30 cellular contexts compared by ENCODE assay signal in the genomic region with DNA sequence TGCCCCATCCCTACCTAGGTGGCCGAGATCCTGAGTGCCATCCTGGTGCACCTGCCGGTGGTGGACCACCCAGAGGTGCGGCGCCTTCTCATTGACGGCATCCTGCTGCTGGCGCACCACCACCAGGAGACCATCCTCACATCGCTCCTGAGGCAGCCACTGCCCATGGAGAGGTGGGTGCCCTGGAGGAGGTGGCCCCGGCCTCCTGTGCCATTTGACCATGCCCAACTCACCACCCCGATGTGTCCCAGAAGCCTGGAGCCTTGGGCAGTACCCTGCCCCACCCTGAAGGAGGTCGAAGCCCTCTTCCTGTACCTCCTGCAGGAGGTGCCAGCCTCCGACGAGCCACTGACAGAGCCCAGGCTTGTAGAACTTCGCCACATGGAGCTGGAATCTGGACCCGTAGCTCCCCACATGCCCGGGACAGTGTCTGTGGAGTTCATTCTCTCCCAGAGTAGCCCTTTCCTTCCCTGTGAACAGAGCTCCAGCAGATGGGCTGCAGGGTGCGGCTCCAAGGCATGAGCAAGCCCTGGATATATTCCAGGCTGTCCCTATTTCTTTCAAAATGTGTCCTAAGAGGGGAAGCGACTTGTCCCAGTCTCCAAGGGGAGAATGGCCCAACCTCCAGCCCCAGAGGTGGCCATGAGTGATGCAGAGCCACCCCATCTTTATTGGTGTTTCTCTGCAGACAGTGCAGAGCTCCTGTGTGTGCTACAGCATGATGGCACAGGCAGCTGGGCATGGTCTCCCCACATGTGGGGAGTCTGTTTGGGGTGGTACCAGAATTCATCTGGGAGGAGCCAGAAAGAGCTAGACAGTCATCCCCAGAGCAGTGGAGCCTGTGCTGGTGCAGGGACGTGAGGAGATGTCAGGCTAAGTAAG. TPM values are rescaled to one million over a fixed set of nuclear protein-coding genes. Genes with fewer than 3 reads are reported as not detected.
DNase-seq lines count a peak whose midpoint lies in the region; ATAC-seq and TF ChIP-seq lines count a peak whose summit lies in the region.
"Had no signal": no experiment of that assay in that cellular context is flagged by ENCODE, and none has a peak within 500 bp of the region (broad histone marks: within the 10 kb centered on the region; RNA-seq: fewer than 3 reads in every experiment).

No MANE protein-coding gene starts in this region.

- no peak overlapping the region for H3K27ac Mint-ChIP-seq in activated naive CD4-positive, alpha-beta T cell treated with anti-CD3 and anti-CD28 coated beads, Interleukin-2, amount 10 ng/mL, durations not matched to agents 7 days and 5 days
- H3K27ac Mint-ChIP-seq: activated CD4-positive, alpha-beta T cell treated with anti-CD3 and anti-CD28 coated beads, Interleukin-2, amount 10 ng/mL, durations not matched to agents 24 days and 14 days; brain; immature natural killer cell; nephron had no signal

- H3K27ac ChIP-seq in coronary artery = no peak overlapping the region
- no peak overlapping the region for H3K27ac ChIP-seq in upper lobe of left lung
- H3K27ac ChIP-seq: BLaER1, esophagus squamous epithelium, gastrocnemius medialis, parathyroid adenoma, right lobe of liver had no signal

- H3K9me3 Mint-ChIP-seq in activated naive CD4-positive, alpha-beta T cell treated with anti-CD3 and anti-CD28 coated beads, Interleukin-2, amount 10 ng/mL, durations not matched to agents 7 days and 5 days = no peaks in the 10 kb centered on the region
- H3K9me3 Mint-ChIP-seq: activated CD4-positive, alpha-beta T cell treated with anti-CD3 and anti-CD28 coated beads, Interleukin-2, amount 10 ng/mL, durations not matched to agents 24 days and 14 days; immature natural killer cell; nephron had no signal

- H3K36me3 Mint-ChIP-seq in activated naive CD4-positive, alpha-beta T cell treated with anti-CD3 and anti-CD28 coated beads, Interleukin-2, amount 10 ng/mL, durations not matched to agents 7 days and 5 days = no peaks in the 10 kb centered on the region
- H3K36me3 Mint-ChIP-seq: brain, immature natural killer cell had no signal

- no peaks in the 10 kb centered on the region for H3K4me1 Mint-ChIP-seq in activated naive CD4-positive, alpha-beta T cell treated with anti-CD3 and anti-CD28 coated beads, Interleukin-2, amount 10 ng/mL, durations not matched to agents 7 days and 5 days
- H3K4me1 Mint-ChIP-seq: activated CD4-positive, alpha-beta T cell treated with anti-CD3 and anti-CD28 coated beads, Interleukin-2, amount 10 ng/mL, durations not matched to agents 24 days and 14 days; brain; immature natural killer cell; nephron had no signal

- TF ChIP-seq EP300 in upper lobe of left lung (IDR thresholded peaks at IDR 0.05) = no peak

- no peaks in the 10 kb centered on the region for H3K27me3 ChIP-seq in upper lobe of left lung
- H3K27me3 ChIP-seq: BLaER1, esophagus squamous epithelium, gastrocnemius medialis, right lobe of liver had no signal

- no peak overlapping the region for H3K4me3 Mint-ChIP-seq in activated naive CD4-positive, alpha-beta T cell treated with anti-CD3 and anti-CD28 coated beads, Interleukin-2, amount 10 ng/mL, durations not matched to agents 7 days and 5 days
- H3K4me3 Mint-ChIP-seq: activated CD4-positive, alpha-beta T cell treated with anti-CD3 and anti-CD28 coated beads, Interleukin-2, amount 10 ng/mL, durations not matched to agents 24 days and 14 days; brain; immature natural killer cell; nephron had no signal

- no peak for TF ChIP-seq POLR2A in upper lobe of left lung (IDR thresholded peaks at IDR 0.05)

- no peaks in the 10 kb centered on the region for H3K9me3 ChIP-seq in upper lobe of left lung
- H3K9me3 ChIP-seq: BLaER1, Caco-2, esophagus squamous epithelium, gastrocnemius medialis, right lobe of liver had no signal

- TF ChIP-seq CTCF in coronary artery (IDR thresholded peaks at IDR 0.05) (no peak), upper lobe of left lung (IDR thresholded peaks at IDR 0.05) (no peak)

- no peaks in the 10 kb centered on the region for H3K36me3 ChIP-seq in upper lobe of left lung
- H3K36me3 ChIP-seq: BLaER1, esophagus squamous epithelium, gastrocnemius medialis, right lobe of liver had no signal

- H3K27me3 Mint-ChIP-seq in activated naive CD4-positive, alpha-beta T cell treated with anti-CD3 and anti-CD28 coated beads, Interleukin-2, amount 10 ng/mL, durations not matched to agents 7 days and 5 days = peaks cover 23% of the 10 kb centered on the region

- intact Hi-C loops in posterior vena cava (cut with DNase I) = loop anchor here in 1 of 2 donors (5.0 kb wide), 1 partner anchor 1687 kb away; no protein-coding TSS in a partner anchor

- ATAC-seq in upper lobe of left lung (ENCODE audit: low FRiP score in 2 of 2) (peak in 1 of 2 donors; percentile 23), HG03108 (IDR thresholded peaks at IDR 0.05; ENCODE audit: unreplicated experiment) (no peak), GM21529 (IDR thresholded peaks at IDR 0.05; ENCODE audit: unreplicated experiment) (no peak), HG03571 (IDR thresholded peaks at IDR 0.05; ENCODE audit: unreplicated experiment) (no peak)
- ATAC-seq: gastrocnemius medialis, GM12878, HepG2, left ventricle myocardium superior, right lobe of liver, SK-N-SH treated with all-trans-retinoic acid at 6 μM for 48 hours had no signal

- H3K4me1 ChIP-seq in upper lobe of left lung = no peaks in the 10 kb centered on the region
- H3K4me1 ChIP-seq: Caco-2, esophagus squamous epithelium, gastrocnemius medialis, parathyroid adenoma had no signal

- CTCF ChIA-PET in activated naive CD4-positive, alpha-beta T cell treated with anti-CD3 and anti-CD28 coated beads, Interleukin-2, amount 10 ng/mL, durations not matched to agents 7 days and 5 days (lab: Charles Lee) = no interaction called here

- H3K4me3 ChIP-seq in coronary artery (no peak overlapping the region), upper lobe of left lung (no peak overlapping the region)
- H3K4me3 ChIP-seq: BLaER1, esophagus squamous epithelium, gastrocnemius medialis, GM12878, right lobe of liver had no signal

- 83 to 89% methylated on average over 6 to 18 of the region's 18 CpGs for WGBS in upper lobe of left lung, 2 donors

- peak; percentile 17 for DNase-seq in activated naive CD4-positive, alpha-beta T cell treated with anti-CD3 and anti-CD28 coated beads, Interleukin-2, amount 10 ng/mL, durations not matched to agents 7 days and 5 days
- no peak for DNase-seq in activated naive CD4-positive, alpha-beta T cell (lab: John Stamatoyannopoulos, UW)
- peak; percentile 58 for DNase-seq in coronary artery (ENCODE audit: low spot score)
- peak; percentile 76 for DNase-seq in posterior vena cava (ENCODE audit: low spot score)
- peak; percentile 10 to 59 for DNase-seq in upper lobe of left lung
- DNase-seq: activated CD4-positive, alpha-beta T cell treated with anti-CD3 and anti-CD28 coated beads, Interleukin-2, amount 10 ng/mL, durations not matched to agents 24 days and 14 days; Caco-2; DND-41; esophagus squamous epithelium; gastrocnemius medialis; hippocampal formation; immature natural killer cell; Kasumi-1; left ventricle myocardium superior; midbrain; NCI-H1048; NCI-H1930; NCI-H82; T-helper 2 cell had no signal

RNA-seq across cellular contexts. Expression of a gene that starts 34.2 kb away (rescaled TPM):
- under 1 TPM in 1 of 2 donors, not detected in 1; 0.42 TPM for total RNA-seq in posterior vena cava
- total RNA-seq in upper lobe of left lung = 1 to 10 TPM in 4 of 6 donors, under 1 TPM in 1, not detected in 1; 0.98 to 3.2 (median 1.3) TPM

RNA-seq across cellular contexts. Expression of a gene that starts 42.0 kb away (rescaled TPM):
- total RNA-seq in posterior vena cava (not detected), upper lobe of left lung (not detected)
- total RNA-seq: activated CD4-positive, alpha-beta T cell treated with anti-CD3 and anti-CD28 coated beads, Interleukin-2, amount 10 ng/mL, durations not matched to agents 24 days and 14 days; Caco-2; gastrocnemius medialis; GM12878; left ventricle myocardium superior had no signal

Comparison
In these comparisons a context has a peak if more than half of its experiments do, and no peak if none do; other contexts are left out.
1. DNase-seq: peak in activated naive CD4-positive, alpha-beta T cell treated with anti-CD3 and anti-CD28 coated beads, Interleukin-2, amount 10 ng/mL, durations not matched to agents 7 days and 5 days (single experiment), coronary artery (single experiment), posterior vena cava (single experiment) and upper lobe of left lung (2 of 2); none in activated naive CD4-positive, alpha-beta T cell (0 of 4).